In genomic region chr18:2903006-2903405, GRCh38 we compare ENCODE assay signal across 11 cellular contexts. TPM values are rescaled to one million over a fixed set of nuclear protein-coding genes. Genes with fewer than 3 reads are reported as not detected.
A peak's percentile ranks its signal among the peaks of the same experiment; 100 is the strongest.
DNase-seq lines count a peak whose midpoint lies in the region; ATAC-seq, FAIRE-seq and TF ChIP-seq lines count a peak whose summit lies in the region.
"Had no signal": no experiment of that assay in that cellular context is flagged by ENCODE, and none has a peak within 500 bp of the region (broad histone marks: within the 10 kb centered on the region; RNA-seq: fewer than 3 reads in every experiment).

No MANE protein-coding gene starts in this region.

- TF ChIP-seq POLR2A in heart left ventricle (IDR thresholded peaks at IDR 0.05) = no peak
- TF ChIP-seq POLR2A in suprapubic skin (IDR thresholded peaks at IDR 0.05) = no peak

- peaks cover 2% of the 10 kb centered on the region for H3K79me2 ChIP-seq in astrocyte (ENCODE audit: insufficient read depth, low read length)
- no peaks in the 10 kb centered on the region for H3K79me2 ChIP-seq in PC-9 (ENCODE audit: low read depth)

- ATAC-seq in heart left ventricle (peak; percentile 16 to 61 (median 60)), HG03469 (IDR thresholded peaks at IDR 0.05; ENCODE audit: unreplicated experiment) (no peak)

- H3K27ac ChIP-seq in astrocyte (ENCODE audit: low read depth, low read length) (no peak overlapping the region), heart left ventricle (peak overlapping the region in 11 of 12 donors; percentile 28 to 78 (median 60)), suprapubic skin (peak overlapping the region; percentile 68), PC-9 (no peak overlapping the region)

- H3K4me2 ChIP-seq in astrocyte (ENCODE audit: low read length) (no peak overlapping the region), PC-9 (no peak overlapping the region)

- H3K9me3 Mint-ChIP-seq in astrocyte (ENCODE audit: unreplicated experiment) = peaks cover 3% of the 10 kb centered on the region
- H3K9me3 Mint-ChIP-seq in chondrocyte (ENCODE audit: low read depth) = no peaks in the 10 kb centered on the region

- POLR2A ChIA-PET in PC-9 (lab: Charles Lee; ENCODE audit: unreplicated experiment) = no interaction called here
- POLR2A ChIA-PET in HEK293T (lab: Yijun Ruan, JAX) = no interaction called here

- no TSS peak for BruUV-seq in PC-9 (replicated peaks; lab: Mats Ljungman, UMichigan)

- DNase-seq in HFF-Myc (ENCODE audit: extremely low read depth, low read depth) = peak; percentile 50
- peak; percentile 52 for DNase-seq in astrocyte (ENCODE audit: low read depth)
- DNase-seq in heart left ventricle = peak in 4 of 5 donors; percentile 71 to 80 (median 78)
- peak; percentile 77 to 84 for DNase-seq in suprapubic skin (ENCODE audit: low spot score in 2 of 2)
- no peak for DNase-seq in PC-9
- no peak for DNase-seq in HEK293T (ENCODE audit: extremely low spot score)
- no peak for DNase-seq in chondrocyte (ENCODE audit: low spot score)
- DNase-seq: kidney glomerular epithelial cell, NCI-H1417 treated with DMSO at 0.1 percent for 48 hours had no signal

- 5 to 9% (median 8%) methylated on average over 5 of the region's 5 CpGs for WGBS in heart left ventricle, 4 donors
- WGBS in suprapubic skin = 8% methylated on average over 5 of the region's 5 CpGs

- no peak overlapping the region for H3K4me3 Mint-ChIP-seq in astrocyte (ENCODE audit: unreplicated experiment)
- no peak overlapping the region for H3K4me3 Mint-ChIP-seq in chondrocyte (ENCODE audit: unreplicated experiment)

- peaks cover 16% of the 10 kb centered on the region for H3K27me3 Mint-ChIP-seq in astrocyte (ENCODE audit: low read depth, unreplicated experiment)
- H3K27me3 Mint-ChIP-seq in chondrocyte (ENCODE audit: low read depth) = peaks cover under 1% of the 10 kb centered on the region

- no peak for TF ChIP-seq CTCF in HFF-Myc (IDR thresholded peaks at IDR 0.05; ENCODE audit: low read depth, low read length, missing control alignments)
- no peak for TF ChIP-seq CTCF in astrocyte (IDR thresholded peaks at IDR 0.05; ENCODE audit: insufficient read depth, low read depth, low read length)
- no peak for TF ChIP-seq CTCF in heart left ventricle (IDR thresholded peaks at IDR 0.05)
- no peak for TF ChIP-seq CTCF in suprapubic skin (IDR thresholded peaks at IDR 0.05)
- TF ChIP-seq CTCF in PC-9 (conservative IDR thresholded peaks at IDR 0.05) = no peak
- TF ChIP-seq CTCF in chondrocyte (IDR thresholded peaks at IDR 0.05) = no peak

- H3K27ac Mint-ChIP-seq in astrocyte (ENCODE audit: unreplicated experiment) = no peak overlapping the region
- no peak overlapping the region for H3K27ac Mint-ChIP-seq in chondrocyte (ENCODE audit: unreplicated experiment)

- no peaks in the 10 kb centered on the region for H3K9me2 ChIP-seq in PC-9 (ENCODE audit: insufficient read depth)

- H2AFZ ChIP-seq in astrocyte (ENCODE audit: low read depth, low read length) (no peak overlapping the region), PC-9 (no peak overlapping the region)

- no peak for FAIRE-seq in astrocyte (lab: Jason Lieb, UNC)
- FAIRE-seq: G401.6 had no signal

- H3K4me3 ChIP-seq in HFF-Myc (replicated peaks; ENCODE audit: low read depth, low read length) = no peak overlapping the region
- H3K4me3 ChIP-seq in astrocyte (ENCODE audit: insufficient read depth, low read depth, low read length) = no peak overlapping the region
- H3K4me3 ChIP-seq in heart left ventricle = no peak overlapping the region
- no peak overlapping the region for H3K4me3 ChIP-seq in suprapubic skin
- no peak overlapping the region for H3K4me3 ChIP-seq in PC-9

- H4K20me1 ChIP-seq in astrocyte (ENCODE audit: insufficient read depth, low read length) = peaks cover 9% of the 10 kb centered on the region
- no peaks in the 10 kb centered on the region for H4K20me1 ChIP-seq in PC-9 (ENCODE audit: insufficient read depth)

- peaks cover 4% of the 10 kb centered on the region for H3K4me1 Mint-ChIP-seq in astrocyte (ENCODE audit: low read depth, unreplicated experiment)
- peaks cover 16% of the 10 kb centered on the region for H3K4me1 Mint-ChIP-seq in chondrocyte (ENCODE audit: low read depth)

- H3K27me3 ChIP-seq in astrocyte (ENCODE audit: insufficient read depth, low read length) = no peaks in the 10 kb centered on the region
- H3K27me3 ChIP-seq in heart left ventricle = peaks cover 0 to 7% (median 0%) of the 10 kb centered on the region in 9 donors
- H3K27me3 ChIP-seq in suprapubic skin = peaks cover 15% of the 10 kb centered on the region
- H3K27me3 ChIP-seq in PC-9 (ENCODE audit: insufficient read depth, low read depth) = peaks cover 15% of the 10 kb centered on the region; the same call in 1 of the 2 replicates

- H3K9ac ChIP-seq in astrocyte (ENCODE audit: low read length) = no peak overlapping the region

- no peaks in the 10 kb centered on the region for H3K9me3 ChIP-seq in astrocyte (ENCODE audit: insufficient read depth, low read depth, low read length)
- H3K9me3 ChIP-seq in heart left ventricle = no peaks in the 10 kb centered on the region
- H3K9me3 ChIP-seq in suprapubic skin = no peaks in the 10 kb centered on the region
- H3K9me3 ChIP-seq in PC-9 (ENCODE audit: insufficient read depth, low read depth) = no peaks in the 10 kb centered on the region

- intact Hi-C loops in heart left ventricle (cut with DNase I) (loop anchor here in 6 of 10 donors (2.0 to 10.0 kb wide), 6 partner anchors 46 to 128 kb away; partner anchors contain the start of gene EMILIN2 (in 3 of the 6)), PC-9 (cut with micrococcal nuclease; ENCODE audit: unreplicated experiment) (no loop called here)

- CTCF ChIA-PET in PC-9 (lab: Charles Lee) (no interaction called here), HEK293T (lab: Yijun Ruan, JAX) (no interaction called here)

- H3F3A ChIP-seq in PC-9 (ENCODE audit: insufficient read depth, low read depth) = no peaks in the 10 kb centered on the region

- no peaks in the 10 kb centered on the region for H3K36me3 ChIP-seq in astrocyte (ENCODE audit: insufficient read depth, low read length)
- H3K36me3 ChIP-seq in heart left ventricle = peaks cover 0 to 2% (median 0%) of the 10 kb centered on the region in 9 donors
- no peaks in the 10 kb centered on the region for H3K36me3 ChIP-seq in suprapubic skin
- no peaks in the 10 kb centered on the region for H3K36me3 ChIP-seq in PC-9 (ENCODE audit: low read depth)

- H3K4me1 ChIP-seq in astrocyte (ENCODE audit: insufficient read depth, low read length) (peaks cover 19% of the 10 kb centered on the region), heart left ventricle (peaks cover 8 to 78% (median 38%) of the 10 kb centered on the region in 12 donors), suprapubic skin (peaks cover 50% of the 10 kb centered on the region), PC-9 (replicated peaks; ENCODE audit: insufficient read depth) (no peaks in the 10 kb centered on the region)

- H3K36me3 Mint-ChIP-seq in astrocyte (ENCODE audit: low read depth, unreplicated experiment) (peaks cover under 1% of the 10 kb centered on the region), chondrocyte (ENCODE audit: low read depth) (peaks cover 1% of the 10 kb centered on the region)

- TF ChIP-seq EP300 in suprapubic skin (IDR thresholded peaks at IDR 0.05) = no peak

TF ChIP-seq in HEK293T, 16 proteins besides CTCF, POLR2A, EP300 and RAD21:
- TF ChIP-seq FOXM1 (IDR thresholded peaks at IDR 0.05; ENCODE audit: borderline replicate concordance) (no peak), HDGF (IDR thresholded peaks at IDR 0.05; ENCODE audit: borderline replicate concordance) (no peak), ELF4 (IDR thresholded peaks at IDR 0.05) (no peak), SUZ12 (IDR thresholded peaks at IDR 0.05) (no peak), ZNF384 (IDR thresholded peaks at IDR 0.05) (no peak), LEF1 (IDR thresholded peaks at IDR 0.05; ENCODE audit: borderline replicate concordance) (no peak)

RNA-seq across cellular contexts. Expression of gene EMILIN2, which starts 56.2 kb away (rescaled TPM):
- 29.6 and 33.4 TPM in 2 replicates for total RNA-seq in astrocyte
- 10 to 100 TPM; 17.8 to 71.3 (median 22.6) TPM for total RNA-seq in heart left ventricle
- polyA plus RNA-seq in heart left ventricle = 10 to 100 TPM; 14.4 to 38.2 TPM
- total RNA-seq in suprapubic skin = 10 to 100 TPM in 1 of 4 donors, 1 to 10 TPM in 3; 4.3 to 11.3 (median 7.1) TPM
- total RNA-seq in PC-9 (2021) = 0.07 TPM in 1 of 2 replicates, not detected in the other
- 2.2 to 9.9 TPM (median 9.3 TPM) in 3 replicates for total RNA-seq in chondrocyte

Comparison
In these comparisons a context has a peak if more than half of its experiments do, and no peak if none do; other contexts are left out.
1. DNase-seq: peak in HFF-Myc (single experiment), astrocyte (single experiment), heart left ventricle (4 of 5) and suprapubic skin (2 of 2); none in PC-9 (0 of 2), HEK293T (single experiment) and chondrocyte (single experiment).
2. H3K27ac ChIP-seq: peak in heart left ventricle (11 of 12) and suprapubic skin (single experiment); none in astrocyte (single experiment) and PC-9 (single experiment).